8 cellular contexts compared by ENCODE assay signal in genomic region chr1:18950415-18951026, GRCh38. TPM values are rescaled to one million over a fixed set of nuclear protein-coding genes. Genes with fewer than 3 reads are reported as not detected.
DNase-seq lines count a peak whose midpoint lies in the region; ATAC-seq lines count a peak whose summit lies in the region.

No MANE protein-coding gene starts in this region.

- peak overlapping the region; percentile 98 for H3K27ac Mint-ChIP-seq in activated naive CD8-positive, alpha-beta T cell

- H3K4me3 ChIP-seq in H7 (ENCODE audit: insufficient read depth, low read depth, low read length) (no peak overlapping the region), iPS-20b (ENCODE audit: low read length) (no peak overlapping the region), stomach smooth muscle (ENCODE audit: low read length in 2 of 2) (peak overlapping the region; percentile 45 to 69)

- H3K9ac ChIP-seq in iPS-20b (ENCODE audit: low read depth, low read length) (peak overlapping the region; percentile 49; the same call in 1 of the 2 replicates), stomach smooth muscle (ENCODE audit: low read length in 2 of 2) (peak overlapping the region; percentile 63 to 92)

- no peaks in the 10 kb centered on the region for H3K9me3 Mint-ChIP-seq in activated naive CD8-positive, alpha-beta T cell (ENCODE audit: low read depth)

- H3K36me3 Mint-ChIP-seq in activated naive CD8-positive, alpha-beta T cell: no peaks in the 10 kb centered on the region

- no peak for ATAC-seq in GM18909 (IDR thresholded peaks at IDR 0.05; ENCODE audit: poor library complexity, unreplicated experiment)
- no peak for ATAC-seq in GM18511 (IDR thresholded peaks at IDR 0.05; ENCODE audit: unreplicated experiment)

- peak overlapping the region; percentile 81 for H3K4me3 Mint-ChIP-seq in activated naive CD8-positive, alpha-beta T cell

- peak; percentile 41 for DNase-seq in H7
- DNase-seq in NCI-H748 (lab: John Stamatoyannopoulos, UW; ENCODE audit: unreplicated experiment): no peak
- no peak for DNase-seq in T-helper 9 cell

- H3K27me3 ChIP-seq in H7 (ENCODE audit: control insufficient read depth, insufficient read depth, low read length): peaks cover 4% of the 10 kb centered on the region; the same call in 1 of the 2 replicates
- peaks cover 20% of the 10 kb centered on the region for H3K27me3 ChIP-seq in iPS-20b (ENCODE audit: insufficient read depth, low read length)
- no peaks in the 10 kb centered on the region for H3K27me3 ChIP-seq in stomach smooth muscle (ENCODE audit: control insufficient read depth in 1 of 2, insufficient read depth in 2 of 2, low read length in 2 of 2)

- H3K9me3 ChIP-seq in iPS-20b (ENCODE audit: insufficient read depth, low read depth, low read length) (no peaks in the 10 kb centered on the region), stomach smooth muscle (ENCODE audit: control insufficient read depth in 2 of 2, low read length in 2 of 2) (no peaks in the 10 kb centered on the region)

- peaks cover 94% of the 10 kb centered on the region for H3K4me1 Mint-ChIP-seq in activated naive CD8-positive, alpha-beta T cell (ENCODE audit: low read depth)

- no peak overlapping the region for H3K27ac ChIP-seq in iPS-20b (ENCODE audit: low read length)
- H3K27ac ChIP-seq in stomach smooth muscle (ENCODE audit: low read length): peak overlapping the region; percentile 98

- H3K4me1 ChIP-seq in iPS-20b (ENCODE audit: insufficient read depth, low read length) (peaks cover 14% of the 10 kb centered on the region), stomach smooth muscle (ENCODE audit: control insufficient read depth, insufficient read depth, low read length) (peaks cover 85% of the 10 kb centered on the region)

- H3K36me3 ChIP-seq in H7 (replicated peaks; ENCODE audit: control insufficient read depth, insufficient read depth, low read length) (no peaks in the 10 kb centered on the region), iPS-20b (ENCODE audit: insufficient read depth, low read depth, low read length) (no peaks in the 10 kb centered on the region), stomach smooth muscle (ENCODE audit: control insufficient read depth in 2 of 2, insufficient read depth in 2 of 2, low read length in 2 of 2) (no peaks in the 10 kb centered on the region)

- H3K27me3 Mint-ChIP-seq in activated naive CD8-positive, alpha-beta T cell: no peaks in the 10 kb centered on the region

RNA-seq across cellular contexts. Expression of gene IFFO2, which starts 6.0 kb away (rescaled TPM):
- total RNA-seq in H7 (2014; rRNA removed; shearing (Covaris generic)): 16.8 and 19.6 TPM in 2 replicates

RNA-seq across cellular contexts. Expression of gene ALDH4A1, which starts 48.2 kb away (rescaled TPM):
- 23.7 and 23.8 TPM in 2 replicates for total RNA-seq in H7 (2014; rRNA removed; shearing (Covaris generic))

Comparison
In these comparisons a context has a peak if more than half of its experiments do, and no peak if none do; other contexts are left out.
1. H3K4me3 ChIP-seq: peak in stomach smooth muscle (2 of 2); none in H7 (single experiment) and iPS-20b (single experiment).